Comparison of ENCODE assay signal across 8 cellular contexts in the genomic region with DNA sequence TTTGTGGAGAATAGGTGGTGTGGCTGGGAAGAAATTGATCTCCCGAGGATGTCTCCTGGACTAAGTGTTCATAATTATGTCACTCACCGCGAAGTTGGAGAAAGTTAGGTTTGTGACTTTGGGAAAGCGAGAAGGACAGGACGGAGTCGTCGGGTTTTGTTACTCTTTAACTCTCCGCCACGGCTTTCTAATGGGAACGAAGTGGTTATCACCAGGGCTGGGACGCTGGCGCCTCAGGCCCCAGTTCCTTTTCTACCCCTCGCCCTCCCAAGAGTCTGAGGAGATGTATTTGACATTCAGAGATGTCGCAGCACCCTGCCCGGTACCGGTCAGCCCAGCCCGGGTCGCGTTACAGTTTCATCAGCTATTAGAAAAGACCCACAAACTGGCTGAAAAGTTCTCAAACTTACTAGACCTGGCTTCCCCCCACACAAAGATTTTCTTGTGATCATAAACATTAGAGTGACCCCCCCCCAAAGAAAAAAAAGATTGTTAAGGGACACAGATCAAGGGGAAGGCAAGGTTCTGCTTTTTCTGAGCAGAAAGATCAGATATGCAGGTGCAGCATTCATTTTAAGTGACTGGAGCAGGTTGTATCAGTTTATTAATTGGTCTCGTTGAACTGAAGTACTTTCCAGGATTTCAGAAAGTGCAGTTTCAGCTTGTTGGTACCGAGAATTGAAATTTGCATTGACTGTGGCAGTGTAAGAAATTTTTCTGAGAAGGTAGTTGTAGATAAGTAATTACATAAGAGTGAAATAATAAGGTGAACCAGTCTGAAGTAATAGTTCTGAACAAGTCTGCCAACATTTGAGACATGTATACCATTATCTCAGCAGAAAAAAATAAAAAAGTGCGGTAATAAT. TPM values are rescaled to one million over a fixed set of nuclear protein-coding genes. Genes with fewer than 3 reads are reported as not detected.
DNase-seq lines count a peak whose midpoint lies in the region; ATAC-seq, FAIRE-seq and TF ChIP-seq lines count a peak whose summit lies in the region.

No MANE protein-coding gene starts in this region.

- ATAC-seq in DND-41 (ENCODE audit: insufficient read depth, low read depth) (no peak), HepG2 (no peak), thoracic aorta (ENCODE audit: insufficient number of reproducible peaks, low FRiP score, low read depth) (no peak), GM18909 (IDR thresholded peaks at IDR 0.05; ENCODE audit: poor library complexity, unreplicated experiment) (no peak)

- no peak overlapping the region for H3K4me3 Mint-ChIP-seq in glutamatergic neuron (ENCODE audit: unreplicated experiment)

- H3K27me3 ChIP-seq in DND-41 (ENCODE audit: insufficient read depth, low read length, poor library complexity), result no peaks in the 10 kb centered on the region
- H3K27me3 ChIP-seq in Loucy (ENCODE audit: insufficient read depth, low read length, poor library complexity, severe bottlenecking), result no peaks in the 10 kb centered on the region
- H3K27me3 ChIP-seq in HepG2 (ENCODE audit: control insufficient read depth in 1 of 2, insufficient read depth in 2 of 2, low read length in 2 of 2), result peaks cover 0 to 2% of the 10 kb centered on the region in 2 experiments; a peak in 1 of 5 replicates
- no peaks in the 10 kb centered on the region for H3K27me3 ChIP-seq in thoracic aorta (replicated peaks; ENCODE audit: insufficient read depth)

- no peaks in the 10 kb centered on the region for H3F3A ChIP-seq in Loucy (ENCODE audit: low read depth)

- H3K36me3 ChIP-seq in DND-41 (ENCODE audit: insufficient read depth, low read length), result peaks cover 22% of the 10 kb centered on the region
- H3K36me3 ChIP-seq in Loucy (ENCODE audit: insufficient read depth, low read length), result peaks cover 14% of the 10 kb centered on the region; the same call in 1 of the 2 replicates
- peaks cover 3 to 10% of the 10 kb centered on the region in 2 experiments; a peak in 3 of 5 replicates for H3K36me3 ChIP-seq in HepG2 (replicated peaks in 1 of 2; ENCODE audit: control insufficient read depth in 1 of 2, insufficient read depth in 2 of 2, low read length in 2 of 2)
- peaks cover 4% of the 10 kb centered on the region for H3K36me3 ChIP-seq in thoracic aorta

- H2AFZ ChIP-seq in DND-41 (ENCODE audit: low read depth, low read length), result peak overlapping the region; percentile 67
- peak overlapping the region; percentile 67 for H2AFZ ChIP-seq in Loucy (ENCODE audit: low read length)
- no peak overlapping the region for H2AFZ ChIP-seq in HepG2 (ENCODE audit: low read length)

- H3K9ac ChIP-seq in DND-41 (ENCODE audit: low read depth, low read length) (peak overlapping the region; percentile 65), Loucy (ENCODE audit: low read depth, low read length, poor library complexity, severe bottlenecking) (peak overlapping the region; percentile 91), HepG2 (ENCODE audit: insufficient read depth, low read depth, low read length) (peak overlapping the region; percentile 68)

- TF ChIP-seq RAD21 in HepG2 (CRISPR knock-in tag; IDR thresholded peaks at IDR 0.05), result no peak

- CTCF ChIA-PET in HepG2 (lab: Yijun Ruan, JAX; ENCODE audit: low intra/inter-chr PET ratio, low total read pairs), result no interaction called here

- WGBS in HepG2 (ENCODE audit: low lambda C conversion rate), result 22% methylated on average over 22 of the region's 22 CpGs

- POLR2A ChIA-PET in HepG2 (lab: Yijun Ruan, JAX), result interaction anchor here (0.8 kb wide), 1 partner anchor 785 kb away, joined by 3 read pairs; no protein-coding TSS in a partner anchor

- peak overlapping the region; percentile 83 for H3K4me2 ChIP-seq in DND-41 (ENCODE audit: insufficient read depth, low read length)
- H3K4me2 ChIP-seq in Loucy (ENCODE audit: low read depth, low read length, poor library complexity, severe bottlenecking), result peak overlapping the region; percentile 98
- H3K4me2 ChIP-seq in HepG2 (ENCODE audit: low read depth, low read length), result peak overlapping the region; percentile 93

- no peak overlapping the region for H3K27ac Mint-ChIP-seq in glutamatergic neuron (ENCODE audit: unreplicated experiment)

- DNase-seq in DND-41 (peak; percentile 13), astrocyte of the spinal cord (ENCODE audit: low read depth, low spot score) (no peak), HepG2 (ENCODE audit: low spot score) (no peak), thoracic aorta (ENCODE audit: low spot score) (no peak), NCI-H146 treated with DMSO at 0.1 percent for 48 hours (lab: John Stamatoyannopoulos, UW; ENCODE audit: unreplicated experiment) (no peak), glutamatergic neuron (no peak)

- H3K27ac ChIP-seq in DND-41 (ENCODE audit: low read length) (peak overlapping the region; percentile 85), HepG2 (ENCODE audit: extremely low read length, insufficient read depth, low read length) (no peak overlapping the region), thoracic aorta (peak overlapping the region; percentile 48 to 49)

- TF ChIP-seq CTCF in DND-41 (IDR thresholded peaks at IDR 0.05; ENCODE audit: borderline replicate concordance, extremely low read depth, low read length, poor library complexity, severe bottlenecking) (no peak), Loucy (conservative IDR thresholded peaks at IDR 0.05; ENCODE audit: low read length) (no peak), astrocyte of the spinal cord (IDR thresholded peaks at IDR 0.05; ENCODE audit: low read depth, low read length) (no peak), HepG2 (CRISPR knock-in tag; IDR thresholded peaks at IDR 0.05) (no peak), thoracic aorta (IDR thresholded peaks at IDR 0.05) (no peak), glutamatergic neuron (IDR thresholded peaks at IDR 0.05; ENCODE audit: partially characterized antibody, unreplicated experiment) (no peak)

- FAIRE-seq in HepG2 (lab: Jason Lieb, UNC), result no peak

- in situ Hi-C loops in astrocyte of the spinal cord (cut with HindIII; ENCODE audit: low sequenced_read_pairs) (no loop called here), HepG2 (cut with HindIII; ENCODE audit: extremely low pct_ligation_motif_present, low pct_unique_long_range_greater_than_20kb) (no loop called here)

- TF ChIP-seq POLR2A in HepG2 (IDR thresholded peaks at IDR 0.05; ENCODE audit: insufficient read depth in 1 of 2, low read depth in 2 of 2, low read length in 2 of 2), result no peak

- H3K9me3 Mint-ChIP-seq in glutamatergic neuron (ENCODE audit: unreplicated experiment), result peaks cover 8% of the 10 kb centered on the region

- H3K9me3 ChIP-seq in DND-41 (ENCODE audit: insufficient read depth, low read length, severe bottlenecking), result no peaks in the 10 kb centered on the region
- H3K9me3 ChIP-seq in Loucy (ENCODE audit: insufficient read depth, low read depth, low read length), result no peaks in the 10 kb centered on the region
- no peaks in the 10 kb centered on the region for H3K9me3 ChIP-seq in HepG2 (ENCODE audit: low read length)
- H3K9me3 ChIP-seq in thoracic aorta, result no peaks in the 10 kb centered on the region

- H4K20me1 ChIP-seq in DND-41 (ENCODE audit: insufficient read depth, low read length) (peaks cover 33% of the 10 kb centered on the region; the same call in 1 of the 2 replicates), Loucy (ENCODE audit: insufficient read depth, low read length, poor library complexity, severe bottlenecking) (peaks cover 37% of the 10 kb centered on the region), HepG2 (ENCODE audit: insufficient read depth, low read length) (no peaks in the 10 kb centered on the region)

- H3K4me1 ChIP-seq in DND-41 (ENCODE audit: insufficient read depth, low read length) (peaks cover 45% of the 10 kb centered on the region), Loucy (ENCODE audit: insufficient read depth, low read length, poor library complexity, severe bottlenecking) (peaks cover 39% of the 10 kb centered on the region), HepG2 (ENCODE audit: insufficient read depth, low read length) (peaks cover 32% of the 10 kb centered on the region), thoracic aorta (ENCODE audit: control insufficient read depth in 1 of 2, low read depth in 2 of 2) (peaks cover 9 to 30% of the 10 kb centered on the region in 2 donors)

- TSS peak; percentile 57 for BruUV-seq in HepG2 (replicated peaks; lab: Mats Ljungman, UMichigan)

- no peaks in the 10 kb centered on the region for H3K9me2 ChIP-seq in Loucy (replicated peaks; ENCODE audit: low read depth, low read length)

- intact Hi-C loops in HepG2 (cut with micrococcal nuclease; ENCODE audit: unreplicated experiment), result loop anchor here (10.0 kb wide), 2 partner anchors 195 to 405 kb away; partner anchors contain the start of genes ADSS2 and AKT3

- peaks cover 11% of the 10 kb centered on the region for H3K36me3 Mint-ChIP-seq in glutamatergic neuron (ENCODE audit: unreplicated experiment)

- H3K4me3 ChIP-seq in DND-41 (ENCODE audit: low read depth in 1 of 2, low read length in 2 of 2), result peak overlapping the region; percentile 35 to 71; a peak in 3 of 4 replicates
- H3K4me3 ChIP-seq in Loucy (ENCODE audit: low read length, poor library complexity, severe bottlenecking), result peak overlapping the region; percentile 100
- H3K4me3 ChIP-seq in astrocyte of the spinal cord (ENCODE audit: low read depth, low read length), result peak overlapping the region; percentile 73
- H3K4me3 ChIP-seq in HepG2 (replicated peaks in 1 of 3; ENCODE audit: insufficient read depth in 1 of 3, low read depth in 2 of 3, low read length in 3 of 3), result peak overlapping the region; percentile 79 to 81 (median 80)
- H3K4me3 ChIP-seq in thoracic aorta, result peak overlapping the region; percentile 93

- H3K79me2 ChIP-seq in DND-41 (ENCODE audit: insufficient read depth, low read length) (peaks cover 57% of the 10 kb centered on the region), Loucy (ENCODE audit: insufficient read depth, low read length) (peaks cover 56% of the 10 kb centered on the region), HepG2 (ENCODE audit: insufficient read depth, low read length) (peaks cover 7% of the 10 kb centered on the region)

- H3K27me3 Mint-ChIP-seq in glutamatergic neuron (ENCODE audit: unreplicated experiment), result peaks cover 6% of the 10 kb centered on the region

- H3K4me1 Mint-ChIP-seq in glutamatergic neuron (ENCODE audit: low read depth, unreplicated experiment), result peaks cover 5% of the 10 kb centered on the region

- TF ChIP-seq EP300 in HepG2 (IDR thresholded peaks at IDR 0.05; ENCODE audit: low read depth in 2 of 2, low read length in 2 of 2) (no peak), HepG2 (CRISPR knock-in tag; IDR thresholded peaks at IDR 0.05; ENCODE audit: borderline replicate concordance) (no peak)

RNA-seq across cellular contexts. Expression of gene ZBTB18, which starts 0.9 kb away (rescaled TPM):
- total RNA-seq in HepG2 (2016; rRNA removed; fragmentation: Illumina TruSeq; extraction: Trizol) (3.1 TPM in 2 replicates), thoracic aorta (1 to 10 TPM; 8.9 to 9.2 TPM), glutamatergic neuron (ENCODE audit: unreplicated experiment) (213 TPM)
- total RNA-seq in HepG2 (2016; cell fraction: cytosol; rRNA removed; fragmentation: Illumina TruSeq; extraction: Trizol; ENCODE audit: low read depth), result 0.44 and 0.51 TPM in 2 replicates
- total RNA-seq in HepG2 (2016; cell fraction: insoluble cytoplasmic fraction; rRNA removed; fragmentation: Illumina TruSeq; extraction: Trizol), result 2.8 and 3.3 TPM in 2 replicates
- 2.2 and 2.5 TPM in 2 replicates for total RNA-seq in HepG2 (2016; cell fraction: membrane; rRNA removed; fragmentation: Illumina TruSeq; extraction: Trizol)
- 2.1 and 2.7 TPM in 2 replicates for total RNA-seq in HepG2 (2016; cell fraction: nucleus; rRNA removed; fragmentation: Illumina TruSeq; extraction: Trizol)
- polyA plus RNA-seq in HepG2 (2011; rRNA removed), result 4.3 and 4.4 TPM in 2 replicates
- polyA plus RNA-seq in HepG2 (2011; cell fraction: cytosol; rRNA removed), result 2.7 TPM in 2 replicates
- polyA plus RNA-seq in HepG2 (2011; cell fraction: nucleus; rRNA removed), result 8.0 and 9.0 TPM in 2 replicates
- polyA plus RNA-seq in HepG2 (2012), result 3.9 and 4.1 TPM in 2 replicates
- polyA plus RNA-seq in HepG2 (2016; cell fraction: cytosol; fragmentation: Illumina TruSeq; extraction: Trizol; ENCODE audit: low read depth), result 0.16 and 0.23 TPM in 2 replicates
- 2.4 and 3.0 TPM in 2 replicates for polyA plus RNA-seq in HepG2 (2016; cell fraction: insoluble cytoplasmic fraction; fragmentation: Illumina TruSeq; extraction: Trizol; ENCODE audit: low read depth)
- polyA plus RNA-seq in HepG2 (2016; cell fraction: membrane; fragmentation: Illumina TruSeq; extraction: Trizol; ENCODE audit: low read depth), result 1.1 and 1.4 TPM in 2 replicates
- polyA plus RNA-seq in HepG2 (2016; cell fraction: nucleus; fragmentation: Illumina TruSeq; extraction: Trizol; ENCODE audit: insufficient read depth, low read depth), result 6.3 and 6.5 TPM in 2 replicates
- polyA minus RNA-seq in HepG2 (2011; rRNA and poly(A)+ RNA removed; ENCODE audit: low replicate concordance), result 2.7 and 7.5 TPM in 2 replicates
- 3.6 and 4.1 TPM in 2 replicates for polyA minus RNA-seq in HepG2 (2011; cell fraction: cytosol; rRNA and poly(A)+ RNA removed)
- polyA minus RNA-seq in HepG2 (2011; cell fraction: nucleus; rRNA and poly(A)+ RNA removed), result 4.1 and 4.2 TPM in 2 replicates

Comparison
In these comparisons a context has a peak if more than half of its experiments do, and no peak if none do; other contexts are left out.
1. RNA of gene ZBTB18, which starts 0.9 kb away (total RNA-seq): 213 TPM in glutamatergic neuron (single experiment); 8.9 to 9.2 TPM in thoracic aorta and 0.44 to 3.3 TPM in HepG2; every median in the first group is over 10 times any median in the second.
2. Peak in every context shown above with its lines, with median percentiles within 50 percentile points of each other: H3K4me2 ChIP-seq, H3K4me3 ChIP-seq and H3K9ac ChIP-seq.